Comparison of ENCODE assay signal across 8 cellular contexts in the genomic region with DNA sequence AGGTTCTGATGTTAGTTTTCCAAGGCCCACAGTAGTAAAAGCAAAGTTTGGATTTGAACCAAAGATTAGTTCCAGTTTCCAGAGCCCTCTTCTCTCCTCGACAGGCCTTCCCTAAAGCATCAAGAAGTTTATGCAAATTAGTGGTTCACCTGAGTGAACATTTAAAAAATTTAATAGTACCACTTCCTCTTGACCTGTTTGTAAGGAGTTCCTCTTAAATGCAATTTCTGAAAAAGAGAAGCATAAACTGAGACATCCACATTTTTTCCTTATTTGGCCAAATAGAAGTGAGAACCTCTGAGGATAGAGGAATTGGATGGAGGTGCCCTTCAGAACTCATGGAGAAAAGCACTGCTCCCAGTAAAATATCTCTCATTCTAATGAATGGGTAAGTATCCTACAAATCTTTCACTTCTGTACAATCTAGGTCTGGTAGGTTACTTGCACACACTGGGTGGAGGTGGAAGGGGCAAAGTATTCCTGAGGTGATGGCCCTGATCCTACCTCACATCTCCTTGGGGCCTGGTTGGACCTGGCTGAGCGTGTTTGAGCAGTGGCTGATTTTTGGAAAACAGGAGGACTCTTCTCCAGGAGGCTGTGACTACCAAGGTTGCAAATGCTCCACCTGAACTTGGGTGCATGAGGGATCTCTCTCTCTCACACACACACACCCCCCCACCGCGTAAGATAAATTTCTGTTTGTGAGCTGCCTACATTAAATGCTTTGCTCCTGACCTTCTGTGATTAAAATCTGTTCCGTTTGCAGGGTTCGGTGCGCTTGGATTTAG. TPM values are rescaled to one million over a fixed set of nuclear protein-coding genes. Genes with fewer than 3 reads are reported as not detected.
A peak's percentile ranks its signal among the peaks of the same experiment; 100 is the strongest.
DNase-seq lines count a peak whose midpoint lies in the region; ATAC-seq and TF ChIP-seq lines count a peak whose summit lies in the region.

No MANE protein-coding gene starts in this region.

- no peak for DNase-seq in hippocampal formation (lab: John Stamatoyannopoulos, UW)
- no peak for DNase-seq in NCI-H345 (lab: John Stamatoyannopoulos, UW)
- DNase-seq in Kasumi-1 (lab: John Stamatoyannopoulos, UW) = no peak

- H3K9ac ChIP-seq in BLaER1 treated with 17β-estradiol and CSF1 and Interleukin-3, amounts not matched to agents 10 nM and 100 nM = peak overlapping the region in 8 of 11 experiments; percentile 85 to 95 (median 89); a peak in 12 of 22 replicates
- peak overlapping the region; percentile 83 for H3K9ac ChIP-seq in mucosa of stomach (ENCODE audit: low read length)

- TF ChIP-seq CTCF in brain (conservative IDR thresholded peaks at IDR 0.05) = no peak

- H3K4me3 Mint-ChIP-seq in brain = peak overlapping the region; percentile 90 to 95 (median 91)

- ATAC-seq in GM19043 (IDR thresholded peaks at IDR 0.05; ENCODE audit: low read depth, unreplicated experiment) (peak; percentile 48), HG03280 (IDR thresholded peaks at IDR 0.05; ENCODE audit: unreplicated experiment) (peak; percentile 30)

- H3K9me3 ChIP-seq in BLaER1 treated with 17β-estradiol and CSF1 and Interleukin-3, amounts not matched to agents 10 nM and 100 nM (replicated peaks in 1 of 11) = no peaks in the 10 kb centered on the region
- no peaks in the 10 kb centered on the region for H3K9me3 ChIP-seq in mucosa of stomach (ENCODE audit: control insufficient read depth, low read length)

- H3K4me1 ChIP-seq in BLaER1 treated with 17β-estradiol and CSF1 and Interleukin-3, amounts not matched to agents 10 nM and 100 nM = peaks cover 19 to 79% (median 31%) of the 10 kb centered on the region in 10 experiments
- peaks cover 4% of the 10 kb centered on the region for H3K4me1 ChIP-seq in mucosa of stomach (ENCODE audit: control insufficient read depth, insufficient read depth, low read length)

- H3K36me3 Mint-ChIP-seq in brain = no peaks in the 10 kb centered on the region

- H3K36me3 ChIP-seq in BLaER1 treated with 17β-estradiol and CSF1 and Interleukin-3, amounts not matched to agents 10 nM and 100 nM = peaks cover 0 to 18% (median 0%) of the 10 kb centered on the region in 11 experiments; a peak in 4 of 22 replicates
- no peaks in the 10 kb centered on the region for H3K36me3 ChIP-seq in mucosa of stomach (ENCODE audit: control insufficient read depth, insufficient read depth, low read length)

- peak overlapping the region in 4 of 5 experiments; percentile 90 to 95 (median 92) for H3K27ac Mint-ChIP-seq in brain

- peaks cover 11% of the 10 kb centered on the region for H3K27me3 Mint-ChIP-seq in brain

- H3K27me3 ChIP-seq in BLaER1 treated with 17β-estradiol and CSF1 and Interleukin-3, amounts not matched to agents 10 nM and 100 nM = peaks cover 0 to 14% (median 0%) of the 10 kb centered on the region in 11 experiments; a peak in 8 of 22 replicates
- peaks cover 33% of the 10 kb centered on the region for H3K27me3 ChIP-seq in mucosa of stomach (ENCODE audit: control insufficient read depth, insufficient read depth, low read length)

- peaks cover 0 to 5% (median 0%) of the 10 kb centered on the region in 5 experiments for H3K9me3 Mint-ChIP-seq in brain

- peak overlapping the region in 7 of 10 experiments; percentile 72 to 93 (median 81); a peak in 16 of 20 replicates for H3K4me3 ChIP-seq in BLaER1 treated with 17β-estradiol and CSF1 and Interleukin-3, amounts not matched to agents 10 nM and 100 nM
- peak overlapping the region; percentile 39 for H3K4me3 ChIP-seq in mucosa of stomach (ENCODE audit: low read length)

- H3K4me1 Mint-ChIP-seq in brain = peaks cover 28% of the 10 kb centered on the region

- peak overlapping the region in 8 of 11 experiments; percentile 77 to 93 (median 88); a peak in 11 of 22 replicates for H3K27ac ChIP-seq in BLaER1 treated with 17β-estradiol and CSF1 and Interleukin-3, amounts not matched to agents 10 nM and 100 nM

- peaks cover 0 to 38% (median 4%) of the 10 kb centered on the region in 11 experiments; a peak in 10 of 22 replicates for H4K20me1 ChIP-seq in BLaER1 treated with 17β-estradiol and CSF1 and Interleukin-3, amounts not matched to agents 10 nM and 100 nM

- H3K4me2 ChIP-seq in BLaER1 treated with 17β-estradiol and CSF1 and Interleukin-3, amounts not matched to agents 10 nM and 100 nM = peak overlapping the region; percentile 81 to 99 (median 95)

RNA-seq across cellular contexts. Expression of gene DSE, which starts 1.0 kb away (rescaled TPM):
- 9.8 TPM for polyA plus RNA-seq in brain (ENCODE audit: insufficient read depth, low read depth, low replicate concordance)
